Comparison of ENCODE assay signal across 16 cellular contexts in the genomic region with DNA sequence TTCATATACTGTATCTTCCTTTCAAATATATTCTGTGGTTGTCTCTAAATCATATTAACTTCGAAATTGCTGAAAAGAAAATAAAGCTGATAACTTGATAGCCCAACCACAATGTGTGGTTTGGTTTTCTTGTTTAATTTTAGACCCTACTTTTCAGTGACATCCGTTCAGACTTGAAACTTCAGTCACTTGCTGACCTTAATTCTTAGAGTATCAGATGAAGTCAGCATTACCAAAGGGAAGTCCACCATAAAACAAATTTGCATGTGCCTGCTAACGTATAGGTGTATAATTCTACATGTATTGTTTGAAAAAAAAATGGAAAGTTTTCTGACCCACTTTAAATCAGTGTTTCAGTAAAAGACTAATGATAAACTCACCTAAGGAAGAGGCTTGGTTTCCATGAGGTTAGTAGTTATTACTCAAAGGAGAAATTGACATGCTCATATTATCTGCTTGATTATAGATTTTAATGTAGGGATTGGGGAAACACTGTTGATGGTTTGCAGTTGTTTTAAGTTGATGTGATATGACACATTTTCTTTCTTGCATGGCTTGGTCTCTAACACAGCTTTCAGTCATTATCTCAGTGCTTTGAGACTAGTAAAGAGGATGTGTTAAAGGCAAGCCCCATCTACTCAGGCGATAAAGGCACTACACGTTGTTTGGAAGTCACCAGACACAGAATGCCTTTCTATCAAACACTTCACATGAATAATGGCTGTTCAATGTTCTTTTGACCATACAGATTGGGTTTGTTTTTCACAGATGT. TPM values are rescaled to one million over a fixed set of nuclear protein-coding genes. Genes with fewer than 3 reads are reported as not detected.
DNase-seq lines count a peak whose midpoint lies in the region; ATAC-seq, FAIRE-seq and TF ChIP-seq lines count a peak whose summit lies in the region.
"Had no signal": no experiment of that assay in that cellular context is flagged by ENCODE, and none has a peak within 500 bp of the region (broad histone marks: within the 10 kb centered on the region; RNA-seq: fewer than 3 reads in every experiment).

No MANE protein-coding gene starts in this region.

- peak; percentile 68 for ATAC-seq in activated CD4-positive, alpha-beta T cell treated with anti-CD3 and anti-CD28 coated beads for 36 hours
- peak; percentile 81 for ATAC-seq in GM21619 (IDR thresholded peaks at IDR 0.05; ENCODE audit: unreplicated experiment)
- peak; percentile 76 for ATAC-seq in HG03159 (IDR thresholded peaks at IDR 0.05; ENCODE audit: unreplicated experiment)
- ATAC-seq in stimulated activated naive B cell treated with anti-CD40 and anti-IgM and Interleukin-4, amounts not matched to agents 10 μg/mL and 1 μg/mL and 100 μg/mL, for 72 hours (replicated peaks) = peak; percentile 84 to 90

- H3K36me3 Mint-ChIP-seq in activated CD4-positive, alpha-beta T cell treated with anti-CD3 and anti-CD28 coated beads for 36 hours (ENCODE audit: low read depth) = no peaks in the 10 kb centered on the region
- no peaks in the 10 kb centered on the region for H3K36me3 Mint-ChIP-seq in stimulated activated naive B cell treated with anti-CD40 and anti-IgM and Interleukin-4, amounts not matched to agents 10 μg/mL and 1 μg/mL and 100 μg/mL, for 72 hours

- FAIRE-seq in urothelium cell line (lab: Jason Lieb, UNC) = no peak
- FAIRE-seq: astrocyte had no signal

- no peak for TF ChIP-seq POLR2A in suprapubic skin (IDR thresholded peaks at IDR 0.05)

- H3K9me3 ChIP-seq in suprapubic skin = no peaks in the 10 kb centered on the region
- H3K9me3 ChIP-seq: Peyer's patch, upper lobe of left lung had no signal

- H3K36me3 ChIP-seq in suprapubic skin = no peaks in the 10 kb centered on the region
- H3K36me3 ChIP-seq: Peyer's patch, upper lobe of left lung had no signal

- no peaks in the 10 kb centered on the region for H3K4me1 ChIP-seq in suprapubic skin
- H3K4me1 ChIP-seq: Peyer's patch had no signal

- TF ChIP-seq EP300 in suprapubic skin (IDR thresholded peaks at IDR 0.05) = no peak

- no peak overlapping the region for H3K4me3 Mint-ChIP-seq in activated CD4-positive, alpha-beta T cell treated with anti-CD3 and anti-CD28 coated beads for 36 hours
- no peak overlapping the region for H3K4me3 Mint-ChIP-seq in stimulated activated naive B cell treated with anti-CD40 and anti-IgM and Interleukin-4, amounts not matched to agents 10 μg/mL and 1 μg/mL and 100 μg/mL, for 72 hours
- H3K4me3 Mint-ChIP-seq: endodermal cell had no signal

- no peak overlapping the region for H3K27ac Mint-ChIP-seq in activated CD4-positive, alpha-beta T cell treated with anti-CD3 and anti-CD28 coated beads for 36 hours
- H3K27ac Mint-ChIP-seq in stimulated activated naive B cell treated with anti-CD40 and anti-IgM and Interleukin-4, amounts not matched to agents 10 μg/mL and 1 μg/mL and 100 μg/mL, for 72 hours = no peak overlapping the region
- H3K27ac Mint-ChIP-seq: endodermal cell had no signal

- no peak overlapping the region for H3K27ac ChIP-seq in suprapubic skin
- H3K27ac ChIP-seq: Peyer's patch, upper lobe of left lung had no signal

- no peak for DNase-seq in activated CD4-positive, alpha-beta T cell treated with anti-CD3 and anti-CD28 coated beads for 36 hours
- no peak for DNase-seq in activated CD4-positive, alpha-beta T cell treated with anti-CD3 and anti-CD28 coated beads, Interleukin-2, amount 50 U/mL, for 4 hours
- no peak for DNase-seq in stimulated activated naive B cell treated with anti-CD40 and anti-IgM and Interleukin-4, amounts not matched to agents 10 μg/mL and 1 μg/mL and 100 μg/mL, for 72 hours
- no peak for DNase-seq in SK-N-DZ (ENCODE audit: low spot score)
- DNase-seq in urothelium cell line (ENCODE audit: low spot score) = no peak
- DNase-seq in suprapubic skin (ENCODE audit: low spot score in 2 of 2) = no peak
- DNase-seq: DMS79, endodermal cell, mesenchymal stem cell, NCI-H187 treated with DMSO at 0.1 percent for 48 hours, Peyer's patch, upper lobe of left lung had no signal

- peaks cover 17% of the 10 kb centered on the region for H3K4me1 Mint-ChIP-seq in activated CD4-positive, alpha-beta T cell treated with anti-CD3 and anti-CD28 coated beads for 36 hours
- peaks cover 0 to 12% of the 10 kb centered on the region in 2 donors for H3K4me1 Mint-ChIP-seq in stimulated activated naive B cell treated with anti-CD40 and anti-IgM and Interleukin-4, amounts not matched to agents 10 μg/mL and 1 μg/mL and 100 μg/mL, for 72 hours
- H3K4me1 Mint-ChIP-seq: endodermal cell had no signal

- 63% methylated on average over 5 of the region's 5 CpGs for whole genome bisulfite sequencing in suprapubic skin

- POLR2A ChIA-PET in activated CD4-positive, alpha-beta T cell treated with anti-CD3 and anti-CD28 coated beads for 36 hours (lab: Charles Lee) = interaction anchor here (0.7 kb wide), 1 partner anchor 20 kb away, joined by 4 read pairs; no protein-coding TSS in a partner anchor

- H3K4me3 ChIP-seq in suprapubic skin = no peak overlapping the region
- H3K4me3 ChIP-seq: Peyer's patch, upper lobe of left lung had no signal

- H3K27me3 ChIP-seq in suprapubic skin = no peaks in the 10 kb centered on the region
- H3K27me3 ChIP-seq: Peyer's patch, upper lobe of left lung had no signal

- intact Hi-C loops in activated CD4-positive, alpha-beta T cell treated with anti-CD3 and anti-CD28 coated beads for 36 hours (cut with DNase I, micrococcal nuclease) = no loop called here

- CTCF ChIA-PET in activated CD4-positive, alpha-beta T cell treated with anti-CD3 and anti-CD28 coated beads for 36 hours (lab: Charles Lee) = interaction anchor here (0.7 kb wide), 1 partner anchor 56 kb away, joined by 3 read pairs; no protein-coding TSS in a partner anchor

- no peak for TF ChIP-seq CTCF in suprapubic skin (IDR thresholded peaks at IDR 0.05)

- no peaks in the 10 kb centered on the region for H3K9me3 Mint-ChIP-seq in activated CD4-positive, alpha-beta T cell treated with anti-CD3 and anti-CD28 coated beads for 36 hours (ENCODE audit: low read depth)
- H3K9me3 Mint-ChIP-seq in stimulated activated naive B cell treated with anti-CD40 and anti-IgM and Interleukin-4, amounts not matched to agents 10 μg/mL and 1 μg/mL and 100 μg/mL, for 72 hours = no peaks in the 10 kb centered on the region
- H3K9me3 Mint-ChIP-seq: endodermal cell had no signal

- peaks cover 22% of the 10 kb centered on the region for H3K27me3 Mint-ChIP-seq in activated CD4-positive, alpha-beta T cell treated with anti-CD3 and anti-CD28 coated beads for 36 hours
- peaks cover 7 to 8% of the 10 kb centered on the region in 2 donors for H3K27me3 Mint-ChIP-seq in stimulated activated naive B cell treated with anti-CD40 and anti-IgM and Interleukin-4, amounts not matched to agents 10 μg/mL and 1 μg/mL and 100 μg/mL, for 72 hours

RNA-seq across cellular contexts. Expression of gene IL17A, which starts 5.2 kb away (rescaled TPM):
- 10 to 100 TPM in 1 of 2 experiments, 1 to 10 TPM in 1; 9.1 to 11.9 TPM for total RNA-seq in activated CD4-positive, alpha-beta T cell treated with anti-CD3 and anti-CD28 coated beads for 36 hours
- not detected in 2 replicates for polyA plus RNA-seq in SK-N-DZ (2014; cell fraction: cytosol; rRNA removed)
- not detected in 2 replicates for polyA plus RNA-seq in SK-N-DZ (2014; cell fraction: nucleus; rRNA removed)
- total RNA-seq in suprapubic skin = not detected
- total RNA-seq: A172, astrocyte, endodermal cell, Peyer's patch, upper lobe of left lung had no signal

Comparison
In these comparisons a context has a peak if more than half of its experiments do, and no peak if none do; other contexts are left out.
1. RNA of gene IL17A, which starts 5.2 kb away (total RNA-seq): 9.1 to 11.9 TPM in activated CD4-positive, alpha-beta T cell treated with anti-CD3 and anti-CD28 coated beads for 36 hours; not detected in suprapubic skin; every median in the first group is over 10 times any median in the second.
2. Peak in every context shown above with its lines, with median percentiles within 50 percentile points of each other: ATAC-seq.